ENCODE assay signal across 29 cellular contexts in genomic region chr13:25657062-25657588, GRCh38.
"Had no signal": no experiment of that assay in that cellular context is flagged by ENCODE, and none has a peak within 500 bp of the region (broad histone marks: within the 10 kb centered on the region; RNA-seq: fewer than 3 reads in every experiment).

No MANE protein-coding gene starts in this region.

- H3K9me3 ChIP-seq: SJCRH30 had no signal

- H3K27ac ChIP-seq: brain microvascular endothelial cell, cardiac muscle cell, SJCRH30, SK-N-MC had no signal

- DNase-seq: activated CD4-positive, alpha-beta T cell treated with anti-CD3 and anti-CD28 coated beads, Interleukin-2, amount 10 ng/mL, durations not matched to agents 24 days and 14 days; activated CD4-positive, alpha-beta T cell treated with anti-CD3 and anti-CD28 coated beads, Interleukin-2, amount 50 U/mL, for 4 hours; activated CD8-positive, alpha-beta T cell treated with anti-CD3 and anti-CD28 coated beads for 36 hours; activated effector memory CD4-positive, alpha-beta T cell treated with anti-CD3 and anti-CD28 coated beads, Interleukin-2, amount 50 U/mL, for 16 hours; activated naive CD4-positive, alpha-beta T cell; activated naive CD4-positive, alpha-beta T cell treated with anti-CD3 and anti-CD28 coated beads, Interleukin-2, amount 50 U/mL, for 16 hours; activated naive CD8-positive, alpha-beta T cell treated with anti-CD3 and anti-CD28 coated beads for 36 hours; activated T-cell treated with anti-CD3 and anti-CD28 coated beads, Interleukin-2, amount 50 U/mL, for 1 hour; activated T-cell treated with anti-CD3 and anti-CD28 coated beads, Interleukin-2, amount 50 U/mL, for 72 hours; amniotic stem cell; aorta; brain microvascular endothelial cell; Karpas-422; NCI-H1105; NCI-H1417 treated with DMSO at 0.1 percent for 48 hours; NCI-H2029; NCI-H2227 treated with DMSO at 0.1 percent for 48 hours; NCI-H446 treated with DMSO at 0.1 percent for 48 hours; NCI-H524; NCI-H69; NCI-H82; SHP77; SJCRH30; T1000 had no signal

- H3K27ac Mint-ChIP-seq: activated CD4-positive, alpha-beta T cell treated with anti-CD3 and anti-CD28 coated beads, Interleukin-2, amount 10 ng/mL, durations not matched to agents 24 days and 14 days; activated CD8-positive, alpha-beta T cell treated with anti-CD3 and anti-CD28 coated beads for 36 hours; activated naive CD8-positive, alpha-beta T cell treated with anti-CD3 and anti-CD28 coated beads for 36 hours; activated T-cell treated with anti-CD3 and anti-CD28 coated beads, Interleukin-2, amount 50 U/mL, for 72 hours; activated T-helper 17 cell treated with anti-CD3 and anti-CD28 coated beads, Interleukin-2, amount 50 U/mL, for 72 hours had no signal

- ATAC-seq: activated CD8-positive, alpha-beta T cell treated with anti-CD3 and anti-CD28 coated beads for 36 hours; activated T-cell treated with anti-CD3 and anti-CD28 coated beads, Interleukin-2, amount 50 U/mL, for 72 hours; activated T-helper 17 cell treated with anti-CD3 and anti-CD28 coated beads, Interleukin-2, amount 50 U/mL, for 72 hours; Panc1 had no signal

- H3K36me3 Mint-ChIP-seq: activated naive CD8-positive, alpha-beta T cell treated with anti-CD3 and anti-CD28 coated beads for 36 hours had no signal

- H3K4me1 Mint-ChIP-seq: activated CD4-positive, alpha-beta T cell treated with anti-CD3 and anti-CD28 coated beads, Interleukin-2, amount 10 ng/mL, durations not matched to agents 24 days and 14 days; activated naive CD8-positive, alpha-beta T cell treated with anti-CD3 and anti-CD28 coated beads for 36 hours; activated T-helper 17 cell treated with anti-CD3 and anti-CD28 coated beads, Interleukin-2, amount 50 U/mL, for 72 hours; central memory CD8-positive, alpha-beta T cell had no signal

- H3K4me3 ChIP-seq: cardiac muscle cell, SJCRH30, SK-N-MC had no signal

- H3K9me3 Mint-ChIP-seq: activated CD8-positive, alpha-beta T cell treated with anti-CD3 and anti-CD28 coated beads for 36 hours; activated naive CD8-positive, alpha-beta T cell treated with anti-CD3 and anti-CD28 coated beads for 36 hours; activated T-cell treated with anti-CD3 and anti-CD28 coated beads, Interleukin-2, amount 50 U/mL, for 72 hours; activated T-helper 17 cell treated with anti-CD3 and anti-CD28 coated beads, Interleukin-2, amount 50 U/mL, for 72 hours; central memory CD8-positive, alpha-beta T cell had no signal

- H3K4me3 Mint-ChIP-seq: activated CD4-positive, alpha-beta T cell treated with anti-CD3 and anti-CD28 coated beads, Interleukin-2, amount 10 ng/mL, durations not matched to agents 24 days and 14 days; activated CD8-positive, alpha-beta T cell treated with anti-CD3 and anti-CD28 coated beads for 36 hours; activated naive CD8-positive, alpha-beta T cell treated with anti-CD3 and anti-CD28 coated beads for 36 hours; activated T-cell treated with anti-CD3 and anti-CD28 coated beads, Interleukin-2, amount 50 U/mL, for 72 hours; activated T-helper 17 cell treated with anti-CD3 and anti-CD28 coated beads, Interleukin-2, amount 50 U/mL, for 72 hours; central memory CD8-positive, alpha-beta T cell had no signal

- H3K27me3 ChIP-seq: brain microvascular endothelial cell, cardiac muscle cell, SJCRH30 had no signal
